Comparison of ENCODE assay signal across 8 cellular contexts in the genomic region with DNA sequence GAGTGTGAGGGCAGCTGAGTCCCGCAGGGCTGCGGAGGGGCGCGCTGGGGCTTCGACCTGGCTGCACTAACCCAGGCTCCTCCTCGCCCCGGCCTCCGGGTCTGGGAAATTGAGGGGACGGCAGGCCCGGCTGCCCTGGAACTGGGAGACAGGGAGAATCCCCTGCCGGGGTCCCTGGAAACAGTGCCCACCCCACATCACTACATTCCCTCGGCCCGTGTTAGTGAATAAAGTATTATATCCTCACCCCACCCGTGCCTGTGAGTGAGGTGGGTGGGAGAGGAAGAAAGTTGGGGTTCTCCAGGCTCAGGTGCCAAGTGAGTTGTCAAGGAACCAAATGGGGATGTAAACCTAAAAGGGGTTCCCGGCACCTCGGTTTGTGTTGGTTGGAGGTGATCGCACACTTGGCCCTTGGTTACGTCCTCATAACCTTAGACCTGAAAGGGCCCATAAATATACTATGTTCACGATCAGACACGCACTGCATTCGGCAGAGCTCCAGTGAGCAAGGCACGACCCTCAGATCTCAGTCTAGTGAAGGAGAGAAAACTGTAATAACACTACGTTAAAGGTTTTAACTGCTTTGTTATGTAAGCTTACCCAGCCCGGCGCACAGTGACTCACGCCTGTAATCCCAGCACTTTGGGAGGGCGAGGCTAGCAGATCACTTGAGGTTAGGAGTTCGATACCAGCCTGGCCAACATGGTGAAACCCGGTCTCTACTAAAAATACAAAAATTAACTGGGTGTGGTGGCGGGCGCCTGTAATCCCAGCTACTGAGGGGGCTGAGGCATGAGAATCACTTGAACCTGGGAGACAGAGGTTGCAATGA. TPM values are rescaled to one million over a fixed set of nuclear protein-coding genes. Genes with fewer than 3 reads are reported as not detected.
A peak's percentile ranks its signal among the peaks of the same experiment; 100 is the strongest.
DNase-seq lines count a peak whose midpoint lies in the region; ATAC-seq and TF ChIP-seq lines count a peak whose summit lies in the region.

No MANE protein-coding gene starts in this region.

- peaks cover 35% of the 10 kb centered on the region for H3K4me1 Mint-ChIP-seq in activated CD4-positive, alpha-beta T cell treated with anti-CD3 and anti-CD28 coated beads, Interleukin-2, amount 10 ng/mL, durations not matched to agents 7 days and 5 days
- H3K4me1 Mint-ChIP-seq in activated naive CD8-positive, alpha-beta T cell (ENCODE audit: low read depth), result peaks cover 25% of the 10 kb centered on the region

- POLR2A ChIA-PET in activated CD4-positive, alpha-beta T cell treated with anti-CD3 and anti-CD28 coated beads, Interleukin-2, amount 10 ng/mL, durations not matched to agents 7 days and 5 days (lab: Charles Lee), result interaction anchor here (0.5 to 1.5 kb wide), 6 partner anchors 8 to 192 kb away, joined by 3 to 6 read pairs (median 3); a partner anchor contains a TSS

- H3K27me3 ChIP-seq in kidney epithelial cell (ENCODE audit: control insufficient read depth, insufficient read depth, low read length) (no peaks in the 10 kb centered on the region), thoracic aorta (replicated peaks; ENCODE audit: insufficient read depth) (no peaks in the 10 kb centered on the region)

- peak overlapping the region; percentile 78 for H3K27ac Mint-ChIP-seq in activated CD4-positive, alpha-beta T cell treated with anti-CD3 and anti-CD28 coated beads, Interleukin-2, amount 10 ng/mL, durations not matched to agents 7 days and 5 days
- H3K27ac Mint-ChIP-seq in activated naive CD8-positive, alpha-beta T cell, result peak overlapping the region; percentile 59

- H3K4me3 Mint-ChIP-seq in activated CD4-positive, alpha-beta T cell treated with anti-CD3 and anti-CD28 coated beads, Interleukin-2, amount 10 ng/mL, durations not matched to agents 7 days and 5 days, result peak overlapping the region; percentile 59
- peak overlapping the region; percentile 73 for H3K4me3 Mint-ChIP-seq in activated naive CD8-positive, alpha-beta T cell

- CTCF ChIA-PET in activated CD4-positive, alpha-beta T cell treated with anti-CD3 and anti-CD28 coated beads, Interleukin-2, amount 10 ng/mL, durations not matched to agents 7 days and 5 days (lab: Charles Lee), result interaction anchor here (0.6 to 5.5 kb wide), 14 partner anchors 9 to 327 kb away, joined by 3 to 47 read pairs (median 4); a partner anchor contains a TSS

- H3K9me3 ChIP-seq in thoracic aorta, result no peaks in the 10 kb centered on the region

- TF ChIP-seq CTCF in kidney epithelial cell (IDR thresholded peaks at IDR 0.05; ENCODE audit: insufficient read depth, low read length, poor library complexity, severe bottlenecking) (no peak), thoracic aorta (IDR thresholded peaks at IDR 0.05) (no peak)

- peak overlapping the region; percentile 27 to 34 for H3K27ac ChIP-seq in thoracic aorta

- ATAC-seq in thoracic aorta (ENCODE audit: insufficient number of reproducible peaks, low FRiP score, low read depth) (no peak), HG03039 (IDR thresholded peaks at IDR 0.05; ENCODE audit: unreplicated experiment) (no peak), HG03442 (IDR thresholded peaks at IDR 0.05; ENCODE audit: unreplicated experiment) (no peak)

- H3K27me3 Mint-ChIP-seq in activated CD4-positive, alpha-beta T cell treated with anti-CD3 and anti-CD28 coated beads, Interleukin-2, amount 10 ng/mL, durations not matched to agents 7 days and 5 days, result no peaks in the 10 kb centered on the region
- no peaks in the 10 kb centered on the region for H3K27me3 Mint-ChIP-seq in activated naive CD8-positive, alpha-beta T cell

- peaks cover 4 to 14% of the 10 kb centered on the region in 2 donors for H3K4me1 ChIP-seq in thoracic aorta (ENCODE audit: control insufficient read depth in 1 of 2, low read depth in 2 of 2)

- H3K9me3 Mint-ChIP-seq in activated CD4-positive, alpha-beta T cell treated with anti-CD3 and anti-CD28 coated beads, Interleukin-2, amount 10 ng/mL, durations not matched to agents 7 days and 5 days, result no peaks in the 10 kb centered on the region
- no peaks in the 10 kb centered on the region for H3K9me3 Mint-ChIP-seq in activated naive CD8-positive, alpha-beta T cell (ENCODE audit: low read depth)

- peak overlapping the region; percentile 45 for H3K4me3 ChIP-seq in kidney epithelial cell (ENCODE audit: low read depth, low read length)
- H3K4me3 ChIP-seq in thoracic aorta, result peak overlapping the region; percentile 68

- no peaks in the 10 kb centered on the region for H3K36me3 ChIP-seq in kidney epithelial cell (ENCODE audit: control insufficient read depth, insufficient read depth, low read length)
- peaks cover 4% of the 10 kb centered on the region for H3K36me3 ChIP-seq in thoracic aorta

- no peak for DNase-seq in activated CD4-positive, alpha-beta T cell treated with anti-CD3 and anti-CD28 coated beads, Interleukin-2, amount 10 ng/mL, durations not matched to agents 7 days and 5 days
- no peak for DNase-seq in activated CD4-positive, alpha-beta T cell treated with anti-CD3 and anti-CD28 coated beads, Interleukin-2, amount 50 U/mL, for 48 hours
- DNase-seq in kidney epithelial cell (ENCODE audit: low read depth) (no peak), thoracic aorta (ENCODE audit: low spot score) (no peak), foreskin melanocyte (no peak)

- H3K36me3 Mint-ChIP-seq in activated CD4-positive, alpha-beta T cell treated with anti-CD3 and anti-CD28 coated beads, Interleukin-2, amount 10 ng/mL, durations not matched to agents 7 days and 5 days (ENCODE audit: low read depth), result peaks cover 21% of the 10 kb centered on the region
- peaks cover 5% of the 10 kb centered on the region for H3K36me3 Mint-ChIP-seq in activated naive CD8-positive, alpha-beta T cell

RNA-seq across cellular contexts. Expression of a gene that starts 11.2 kb away (rescaled TPM):
- 1 to 10 TPM; 3.4 to 3.7 TPM for total RNA-seq in activated CD4-positive, alpha-beta T cell treated with anti-CD3 and anti-CD28 coated beads, Interleukin-2, amount 10 ng/mL, durations not matched to agents 7 days and 5 days
- 10.3 and 16.7 TPM in 2 replicates for total RNA-seq in kidney epithelial cell
- total RNA-seq in thoracic aorta, result 10 to 100 TPM; 21.8 to 25.7 TPM

RNA-seq across cellular contexts. Expression of a gene that starts 11.3 kb away (rescaled TPM):
- total RNA-seq in activated CD4-positive, alpha-beta T cell treated with anti-CD3 and anti-CD28 coated beads, Interleukin-2, amount 10 ng/mL, durations not matched to agents 7 days and 5 days, result 10 to 100 TPM; 48.4 to 51.4 TPM
- total RNA-seq in kidney epithelial cell (42.1 and 50.5 TPM in 2 replicates), thoracic aorta (10 to 100 TPM; 16.7 to 24.0 TPM)

RNA-seq across cellular contexts. Expression of a gene that starts 23.3 kb away (rescaled TPM):
- 10 to 100 TPM; 13.7 to 13.9 TPM for total RNA-seq in activated CD4-positive, alpha-beta T cell treated with anti-CD3 and anti-CD28 coated beads, Interleukin-2, amount 10 ng/mL, durations not matched to agents 7 days and 5 days
- 24.4 and 27.4 TPM in 2 replicates for total RNA-seq in kidney epithelial cell
- total RNA-seq in thoracic aorta, result 10 to 100 TPM; 10.9 to 11.1 TPM

RNA-seq across cellular contexts. Expression of a gene that starts 27.1 kb away (rescaled TPM):
- total RNA-seq in activated CD4-positive, alpha-beta T cell treated with anti-CD3 and anti-CD28 coated beads, Interleukin-2, amount 10 ng/mL, durations not matched to agents 7 days and 5 days, result 10 to 100 TPM; 52.2 to 58.9 TPM
- total RNA-seq in kidney epithelial cell, result 45.2 and 51.3 TPM in 2 replicates
- total RNA-seq in thoracic aorta, result 10 to 100 TPM; 18.1 to 30.3 TPM

RNA-seq across cellular contexts. Expression of a gene that starts 36.2 kb away (rescaled TPM):
- 100 to 1,000 TPM; 383 to 413 TPM for total RNA-seq in activated CD4-positive, alpha-beta T cell treated with anti-CD3 and anti-CD28 coated beads, Interleukin-2, amount 10 ng/mL, durations not matched to agents 7 days and 5 days
- total RNA-seq in kidney epithelial cell, result 0.38 and 0.62 TPM in 2 replicates
- total RNA-seq in thoracic aorta, result 1 to 10 TPM; 3.0 to 4.2 TPM
